1 cellular context compared by ENCODE assay signal in genomic region chr3:117700573-117701360, GRCh38.
TF ChIP-seq lines count a peak whose summit lies in the region.

No MANE protein-coding gene starts in this region.

TF ChIP-seq in IMR-90, 13 proteins besides CTCF, POLR2A, EP300 and RAD21:
- no peak for TF ChIP-seq MAFK (IDR thresholded peaks at IDR 0.05; ENCODE audit: low read depth, low read length)
- no peak for TF ChIP-seq RFX5 (IDR thresholded peaks at IDR 0.05; ENCODE audit: low read depth, low read length)
- no peak for TF ChIP-seq ELK1 (IDR thresholded peaks at IDR 0.05; ENCODE audit: borderline replicate concordance, low read depth, low read length)
- no peak for TF ChIP-seq SMC3 (IDR thresholded peaks at IDR 0.05; ENCODE audit: low read depth, low read length)
- TF ChIP-seq RCOR1 (IDR thresholded peaks at IDR 0.05; ENCODE audit: insufficient replicate concordance, low read length): no peak
- TF ChIP-seq MXI1 (IDR thresholded peaks at IDR 0.05; ENCODE audit: borderline replicate concordance, low read depth, low read length): no peak
- no peak for TF ChIP-seq BHLHE40 (IDR thresholded peaks at IDR 0.05; ENCODE audit: low read depth, low read length)
- no peak for TF ChIP-seq USF2 (IDR thresholded peaks at IDR 0.05; ENCODE audit: low read depth, low read length)
- no peak for TF ChIP-seq FOS (IDR thresholded peaks at IDR 0.05; ENCODE audit: low read depth, low read length)
- TF ChIP-seq CHD1 (IDR thresholded peaks at IDR 0.05; ENCODE audit: low read depth, low read length): no peak
- TF ChIP-seq MAZ (IDR thresholded peaks at IDR 0.05; ENCODE audit: borderline replicate concordance, low read depth, low read length): no peak
- TF ChIP-seq CEBPB (IDR thresholded peaks at IDR 0.05; ENCODE audit: low read depth, low read length): no peak
- no peak for TF ChIP-seq NFE2L2 (IDR thresholded peaks at IDR 0.05; ENCODE audit: low read depth, low read length)
